In the genomic region with DNA sequence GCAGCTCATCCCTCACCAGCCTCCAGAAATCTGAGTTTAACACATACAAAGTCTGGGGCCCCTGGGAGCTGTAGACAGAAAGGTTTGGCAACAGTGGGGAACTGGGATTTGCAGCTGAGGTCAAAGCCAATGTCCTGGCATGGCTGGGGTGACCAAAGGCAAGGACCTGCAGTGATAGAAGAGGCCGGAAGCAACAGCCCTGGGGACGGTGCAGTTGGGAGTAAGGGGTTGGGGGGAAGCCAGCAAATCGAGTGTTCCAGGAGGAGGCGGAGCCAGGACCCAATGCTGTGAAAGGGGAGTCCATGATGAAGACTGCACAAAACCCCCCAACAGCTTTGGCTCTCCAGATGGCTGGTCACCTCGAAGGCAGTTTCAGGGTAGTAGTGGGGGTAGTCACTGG, we compare ENCODE assay signal across 30 cellular contexts.
A peak's percentile ranks its signal among the peaks of the same experiment; 100 is the strongest.
DNase-seq lines count a peak whose midpoint lies in the region; ATAC-seq, FAIRE-seq and TF ChIP-seq lines count a peak whose summit lies in the region.
"Had no signal": no experiment of that assay in that cellular context is flagged by ENCODE, and none has a peak within 500 bp of the region (broad histone marks: within the 10 kb centered on the region; RNA-seq: fewer than 3 reads in every experiment).

No MANE protein-coding gene starts in this region.

- no TSS peak for BruUV-seq in HepG2 (replicated peaks; lab: Mats Ljungman, UMichigan)

- H3K4me1 ChIP-seq in hepatocyte (ENCODE audit: insufficient read depth): peaks cover 40% of the 10 kb centered on the region
- peaks cover 34% of the 10 kb centered on the region for H3K4me1 ChIP-seq in vagina
- H3K4me1 ChIP-seq in HepG2 (ENCODE audit: insufficient read depth, low read length): peaks cover 41% of the 10 kb centered on the region

- H3K9me3 Mint-ChIP-seq in stimulated activated naive CD8-positive, alpha-beta T cell treated with anti-CD3 and anti-CD28 coated beads, Interleukin-15, Interleukin-2, amounts not matched to agents 100 ng/mL and 50 ng/mL, for 24 hours: no peaks in the 10 kb centered on the region
- H3K9me3 Mint-ChIP-seq: IgD-negative memory B cell, mesothelial cell of epicardium, naive B cell had no signal

- FAIRE-seq in HepG2 (lab: Jason Lieb, UNC): no peak
- FAIRE-seq: GM12878, islet of Langerhans, urothelium cell line had no signal

- peak overlapping the region; percentile 66 for H3K27ac Mint-ChIP-seq in stimulated activated naive CD8-positive, alpha-beta T cell treated with anti-CD3 and anti-CD28 coated beads, Interleukin-15, Interleukin-2, amounts not matched to agents 100 ng/mL and 50 ng/mL, for 24 hours
- peak overlapping the region; percentile 59 for H3K27ac Mint-ChIP-seq in T-helper 17 cell
- H3K27ac Mint-ChIP-seq: CD14-positive monocyte, IgD-negative memory B cell had no signal

- no peak overlapping the region for H3K4me3 Mint-ChIP-seq in stimulated activated naive CD8-positive, alpha-beta T cell treated with anti-CD3 and anti-CD28 coated beads, Interleukin-15, Interleukin-2, amounts not matched to agents 100 ng/mL and 50 ng/mL, for 24 hours
- H3K4me3 Mint-ChIP-seq in T-helper 17 cell: no peak overlapping the region
- H3K4me3 Mint-ChIP-seq: CD14-positive monocyte, IgD-negative memory B cell, mesothelial cell of epicardium, naive B cell had no signal

- no peak for TF ChIP-seq CTCF in hepatocyte (IDR thresholded peaks at IDR 0.05; ENCODE audit: poor library complexity)
- no peak for TF ChIP-seq CTCF in vagina (IDR thresholded peaks at IDR 0.05)
- no peak for TF ChIP-seq CTCF in HepG2 (CRISPR knock-in tag; IDR thresholded peaks at IDR 0.05)

- H3K4me2 ChIP-seq in hepatocyte (no peak overlapping the region), HepG2 (ENCODE audit: low read depth, low read length) (no peak overlapping the region)

- peaks cover 10% of the 10 kb centered on the region for H3K27me3 Mint-ChIP-seq in stimulated activated naive CD8-positive, alpha-beta T cell treated with anti-CD3 and anti-CD28 coated beads, Interleukin-15, Interleukin-2, amounts not matched to agents 100 ng/mL and 50 ng/mL, for 24 hours
- H3K27me3 Mint-ChIP-seq in T-helper 17 cell: peaks cover 19% of the 10 kb centered on the region

- H3K27ac ChIP-seq in hepatocyte: peak overlapping the region; percentile 68
- H3K27ac ChIP-seq in vagina: peak overlapping the region; percentile 46
- H3K27ac ChIP-seq in HepG2 (ENCODE audit: extremely low read length, insufficient read depth, low read length): no peak overlapping the region
- H3K27ac ChIP-seq: adrenal gland, body of pancreas had no signal

- DNase-seq in stimulated activated naive CD8-positive, alpha-beta T cell treated with anti-CD3 and anti-CD28 coated beads, Interleukin-15, Interleukin-2, amounts not matched to agents 100 U/mL and 50 U/mL, for 24 hours: no peak
- DNase-seq in T-helper 17 cell (no peak), hepatocyte (ENCODE audit: low spot score) (no peak), vagina (ENCODE audit: extremely low spot score in 2 of 2) (no peak), HepG2 (ENCODE audit: low spot score) (no peak), HEK293T (ENCODE audit: extremely low spot score) (no peak)
- DNase-seq: activated CD4-positive, alpha-beta T cell treated with anti-CD3 and anti-CD28 coated beads, Interleukin-2, amount 50 U/mL, for 48 hours; activated CD4-positive, CD25-positive, alpha-beta regulatory T cell; activated effector memory CD4-positive, alpha-beta T cell treated with Interleukin-2 at 50 U/mL for 16 hours; adrenal gland; body of pancreas; EL; naive B cell; NCI-H1048; NCI-H187; NCI-H2171 treated with DMSO at 0.1 percent for 48 hours; NCI-H524; NK-92 treated with Interleukin-12 subunit alpha and Interleukin-12 subunit beta, amount 100 ng/mL, for 24 hours; SHP77 treated with DMSO at 0.1 percent for 48 hours; stimulated activated CD8-positive, alpha-beta memory T cell treated with anti-CD3 and anti-CD28 coated beads, Interleukin-4, amount 100 ng/mL, for 48 hours had no signal

- intact Hi-C loops in vagina (cut with DNase I) (loop anchor here (5.0 kb wide), 2 partner anchors 184 to 284 kb away; a partner anchor contains a TSS), HepG2 (cut with micrococcal nuclease; ENCODE audit: unreplicated experiment) (loop anchor here (5.0 kb wide), 1 partner anchor 169 kb away; no protein-coding TSS in a partner anchor)

- H3K9me3 ChIP-seq in T-helper 17 cell (ENCODE audit: control insufficient read depth, low read length, poor library complexity, severe bottlenecking) (no peaks in the 10 kb centered on the region), hepatocyte (ENCODE audit: low read depth) (no peaks in the 10 kb centered on the region), vagina (no peaks in the 10 kb centered on the region), HepG2 (ENCODE audit: low read length) (no peaks in the 10 kb centered on the region)
- H3K9me3 ChIP-seq: adrenal gland, body of pancreas had no signal

- H3K9me2 ChIP-seq in hepatocyte (replicated peaks; ENCODE audit: insufficient read depth): no peaks in the 10 kb centered on the region

- no peak overlapping the region for H3K4me3 ChIP-seq in hepatocyte
- no peak overlapping the region for H3K4me3 ChIP-seq in vagina
- no peak overlapping the region for H3K4me3 ChIP-seq in HepG2 (replicated peaks in 1 of 3; ENCODE audit: insufficient read depth in 1 of 3, low read depth in 2 of 3, low read length in 3 of 3)
- H3K4me3 ChIP-seq: adrenal gland, body of pancreas, GM12878, skin epidermis had no signal

- H3K9ac ChIP-seq in HepG2 (ENCODE audit: insufficient read depth, low read depth, low read length): no peak overlapping the region

- no peak for ATAC-seq in stimulated activated naive CD8-positive, alpha-beta T cell treated with anti-CD3 and anti-CD28 coated beads, Interleukin-15, Interleukin-2, amounts not matched to agents 100 U/mL and 50 U/mL, for 24 hours
- ATAC-seq in T-helper 17 cell (no peak), HepG2 (no peak), HG03039 (IDR thresholded peaks at IDR 0.05; ENCODE audit: unreplicated experiment) (no peak)
- ATAC-seq: body of pancreas, Panc1 had no signal

- POLR2A ChIA-PET in HepG2 (lab: Yijun Ruan, JAX): no interaction called here
- POLR2A ChIA-PET in HEK293T (lab: Yijun Ruan, JAX): no interaction called here

- no peak overlapping the region for H2AFZ ChIP-seq in hepatocyte
- no peak overlapping the region for H2AFZ ChIP-seq in HepG2 (ENCODE audit: low read length)

- in situ Hi-C loops in HepG2 (cut with HindIII; ENCODE audit: extremely low pct_ligation_motif_present, low pct_unique_long_range_greater_than_20kb): loop anchor here (5.0 kb wide), 2 partner anchors 189 to 284 kb away; no protein-coding TSS in a partner anchor

- no peak for TF ChIP-seq EP300 in HepG2 (IDR thresholded peaks at IDR 0.05; ENCODE audit: low read depth in 2 of 2, low read length in 2 of 2)
- no peak for TF ChIP-seq EP300 in HepG2 (CRISPR knock-in tag; IDR thresholded peaks at IDR 0.05; ENCODE audit: borderline replicate concordance)

- WGBS in hepatocyte (ENCODE audit: low lambda C conversion rate, missing lambda C conversion rate): 84% methylated on average over 4 of the region's 5 CpGs
- 81% methylated on average over 5 of the region's 5 CpGs for WGBS in HepG2 (ENCODE audit: low lambda C conversion rate)

- TF ChIP-seq RAD21 in HepG2 (CRISPR knock-in tag; IDR thresholded peaks at IDR 0.05): no peak

- no peaks in the 10 kb centered on the region for H3K36me3 Mint-ChIP-seq in stimulated activated naive CD8-positive, alpha-beta T cell treated with anti-CD3 and anti-CD28 coated beads, Interleukin-15, Interleukin-2, amounts not matched to agents 100 ng/mL and 50 ng/mL, for 24 hours (ENCODE audit: low read depth)
- H3K36me3 Mint-ChIP-seq in T-helper 17 cell (ENCODE audit: low read depth): no peaks in the 10 kb centered on the region
- H3K36me3 Mint-ChIP-seq: CD14-positive monocyte, mesothelial cell of epicardium, naive B cell had no signal

- TF ChIP-seq POLR2A in vagina (IDR thresholded peaks at IDR 0.05): no peak
- TF ChIP-seq POLR2A in HepG2 (IDR thresholded peaks at IDR 0.05; ENCODE audit: insufficient read depth in 1 of 2, low read depth in 2 of 2, low read length in 2 of 2): no peak

- H4K20me1 ChIP-seq in hepatocyte (ENCODE audit: insufficient read depth, poor library complexity, severe bottlenecking) (no peaks in the 10 kb centered on the region), HepG2 (ENCODE audit: insufficient read depth, low read length) (no peaks in the 10 kb centered on the region)

- no peaks in the 10 kb centered on the region for H3K79me2 ChIP-seq in hepatocyte
- no peaks in the 10 kb centered on the region for H3K79me2 ChIP-seq in HepG2 (ENCODE audit: insufficient read depth, low read length)

- H3K4me1 Mint-ChIP-seq in stimulated activated naive CD8-positive, alpha-beta T cell treated with anti-CD3 and anti-CD28 coated beads, Interleukin-15, Interleukin-2, amounts not matched to agents 100 ng/mL and 50 ng/mL, for 24 hours (ENCODE audit: low read depth): peaks cover 34% of the 10 kb centered on the region
- peaks cover 17% of the 10 kb centered on the region for H3K4me1 Mint-ChIP-seq in T-helper 17 cell

- CTCF ChIA-PET in HepG2 (lab: Yijun Ruan, JAX; ENCODE audit: low intra/inter-chr PET ratio, low total read pairs): no interaction called here
- CTCF ChIA-PET in HEK293T (lab: Yijun Ruan, JAX): interaction anchor here (1.4 kb wide), 1 partner anchor 9 kb away, joined by 3 read pairs; no protein-coding TSS in a partner anchor

- no peaks in the 10 kb centered on the region for H3K27me3 ChIP-seq in hepatocyte
- H3K27me3 ChIP-seq in vagina: no peaks in the 10 kb centered on the region
- H3K27me3 ChIP-seq in HepG2 (ENCODE audit: control insufficient read depth in 1 of 2, insufficient read depth in 2 of 2, low read length in 2 of 2): no peaks in the 10 kb centered on the region
- H3K27me3 ChIP-seq: adrenal gland, body of pancreas had no signal

- H3K36me3 ChIP-seq in hepatocyte (replicated peaks; ENCODE audit: insufficient read depth, low read depth) (no peaks in the 10 kb centered on the region), vagina (no peaks in the 10 kb centered on the region), HepG2 (replicated peaks in 1 of 2; ENCODE audit: control insufficient read depth in 1 of 2, insufficient read depth in 2 of 2, low read length in 2 of 2) (0 out of 5 replicates have a peak, but pooled peaks cover 0 to 8% of the 10 kb centered on the region in 2 experiments)
- H3K36me3 ChIP-seq: adrenal gland had no signal

TF ChIP-seq in HepG2, 621 proteins besides CTCF, POLR2A, EP300 and RAD21 (continues in another document):
- TF ChIP-seq ZNF652 (CRISPR knock-in tag; IDR thresholded peaks at IDR 0.05; ENCODE audit: borderline replicate concordance, low read depth) (no peak), TEAD3 (CRISPR knock-in tag; optimal IDR thresholded peaks at IDR 0.05; ENCODE audit: borderline replicate concordance) (no peak)

TF ChIP-seq in HEK293T, 16 proteins besides CTCF, POLR2A, EP300 and RAD21 (continues in another document):
- TF ChIP-seq HDGF (IDR thresholded peaks at IDR 0.05; ENCODE audit: borderline replicate concordance) (no peak), TARDBP (IDR thresholded peaks at IDR 0.05) (no peak), BHLHE40 (IDR thresholded peaks at IDR 0.05; ENCODE audit: borderline replicate concordance) (no peak), FOXM1 (IDR thresholded peaks at IDR 0.05; ENCODE audit: borderline replicate concordance) (no peak), ARNT (IDR thresholded peaks at IDR 0.05) (no peak), SUZ12 (IDR thresholded peaks at IDR 0.05) (no peak)
